8 cellular contexts compared by ENCODE assay signal in the genomic region with DNA sequence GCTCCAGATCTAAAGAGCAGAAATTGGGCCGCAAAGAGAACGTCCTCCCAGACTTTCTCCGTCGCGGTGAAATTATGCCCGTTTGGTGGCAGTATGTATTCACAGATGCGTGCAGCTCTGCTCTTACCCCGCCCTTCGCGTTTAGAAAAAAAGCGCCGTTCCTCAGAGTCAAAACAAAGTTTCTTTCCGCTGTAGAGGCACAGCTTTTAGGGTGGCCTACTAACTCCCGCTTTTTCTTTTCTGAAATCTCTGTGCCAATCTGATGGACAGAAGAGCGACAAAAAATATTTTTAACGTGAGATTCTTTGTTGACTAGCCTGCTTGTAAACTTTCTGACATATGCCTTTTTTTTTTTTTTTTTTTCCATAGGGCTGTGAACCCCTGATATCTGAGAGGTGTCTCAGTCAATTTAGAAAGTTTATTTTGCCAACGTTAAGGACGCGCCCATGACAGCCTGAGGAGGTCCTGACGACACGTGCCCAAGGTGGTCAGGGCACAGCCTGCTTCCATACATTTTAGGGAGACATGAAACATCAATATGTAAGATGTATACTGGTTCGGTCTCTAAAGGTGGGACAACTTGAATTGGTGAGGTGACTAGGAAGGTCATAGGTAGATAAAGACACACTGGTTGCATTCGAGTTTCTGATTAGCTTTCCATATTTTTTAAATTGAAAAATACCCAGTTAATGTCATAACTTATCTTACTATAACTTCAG. TPM values are rescaled to one million over a fixed set of nuclear protein-coding genes. Genes with fewer than 3 reads are reported as not detected.
DNase-seq lines count a peak whose midpoint lies in the region; ATAC-seq and TF ChIP-seq lines count a peak whose summit lies in the region.
"Not testable (repeated sequence)": the region's sequence is repeated elsewhere in the genome, so short reads cannot be mapped to it uniquely, and the experiment has no call there.

No MANE protein-coding gene starts in this region.

- peak overlapping the region in 1 of 2 donors; percentile 52 for H3K27ac ChIP-seq in thoracic aorta

- not testable (repeated sequence) for H3K27me3 ChIP-seq in thoracic aorta (replicated peaks; ENCODE audit: insufficient read depth)

- H3K4me1 Mint-ChIP-seq in IgD-negative memory B cell (peaks cover 15 to 30% (median 20%) of the 10 kb centered on the region in 3 donors), nephron (peaks cover 22% of the 10 kb centered on the region)

- H3K4me3 ChIP-seq in GM12865 (ENCODE audit: low read depth, low read length) (peak overlapping the region; percentile 51), thoracic aorta (peak overlapping the region; percentile 47)
- H3K4me3 ChIP-seq in fibroblast of pulmonary artery (replicated peaks; ENCODE audit: low read depth, low read length) = not testable (repeated sequence)

- not testable (repeated sequence) for H3K4me1 ChIP-seq in thoracic aorta (ENCODE audit: control insufficient read depth in 1 of 2, low read depth in 2 of 2)

- not testable (repeated sequence) for H3K27me3 Mint-ChIP-seq in IgD-negative memory B cell; nephron (ENCODE audit: low read depth)

- peak overlapping the region; percentile 81 to 95 (median 92) for H3K27ac Mint-ChIP-seq in IgD-negative memory B cell
- H3K27ac Mint-ChIP-seq in nephron = peak overlapping the region; percentile 94 to 98 (median 97)

- H3K9me3 ChIP-seq in thoracic aorta = not testable (repeated sequence)

- H3K4me3 Mint-ChIP-seq in IgD-negative memory B cell = peak overlapping the region; percentile 78 to 87 (median 83)
- peak overlapping the region; percentile 75 to 86 (median 82) for H3K4me3 Mint-ChIP-seq in nephron

- CTCF ChIA-PET in HEK293T (lab: Yijun Ruan, JAX) = not testable (repeated sequence)

- DNase-seq in GM12865 (ENCODE audit: low read depth) (peak; percentile 44), SIG-M5 treated with dmso at 0.1 percent for 504 hours (lab: John Stamatoyannopoulos, UW; ENCODE audit: unreplicated experiment) (peak; percentile 25), fibroblast of pulmonary artery (ENCODE audit: low read depth) (peak; percentile 20)
- DNase-seq in HEK293T (ENCODE audit: extremely low spot score); thoracic aorta (ENCODE audit: low spot score): not testable (repeated sequence)
- DNase-seq in activated gamma-delta T cell treated with anti-CD3 and anti-CD28 coated beads, Interleukin-2, amount 50 U/mL, for 16 hours (ENCODE audit: low read depth) = peak; percentile 9

- not testable (repeated sequence) for H3K36me3 Mint-ChIP-seq in IgD-negative memory B cell; nephron (ENCODE audit: low read depth)

- H3K9me3 Mint-ChIP-seq in IgD-negative memory B cell, nephron: not testable (repeated sequence)

- POLR2A ChIA-PET in HEK293T (lab: Yijun Ruan, JAX) = not testable (repeated sequence)

- peak; percentile 76 for ATAC-seq in thoracic aorta (ENCODE audit: insufficient number of reproducible peaks, low FRiP score, low read depth)

- not testable (repeated sequence) for TF ChIP-seq CTCF in GM12865 (IDR thresholded peaks at IDR 0.05; ENCODE audit: insufficient read depth, low read depth, low read length, missing control alignments); fibroblast of pulmonary artery (IDR thresholded peaks at IDR 0.05; ENCODE audit: low read length, missing control alignments); nephron (IDR thresholded peaks at IDR 0.05; ENCODE audit: unreplicated experiment in 3 of 3); thoracic aorta (IDR thresholded peaks at IDR 0.05)

- H3K36me3 ChIP-seq in thoracic aorta = not testable (repeated sequence)

TF ChIP-seq in HEK293T, 16 proteins besides CTCF, POLR2A, EP300 and RAD21:
- TF ChIP-seq ZNF384 (IDR thresholded peaks at IDR 0.05) (peak; percentile 56), L3MBTL2 (conservative IDR thresholded peaks at IDR 0.05) (peak; percentile 45; the same call in 1 of the 2 replicates)

RNA-seq across cellular contexts. Expression of a gene that starts 27.1 kb away (rescaled TPM):
- polyA plus RNA-seq in IgD-negative memory B cell = 31.4 TPM
- total RNA-seq in thoracic aorta = 10 to 100 TPM; 10.2 to 19.4 TPM
